18 cellular contexts compared by ENCODE assay signal in the genomic region with DNA sequence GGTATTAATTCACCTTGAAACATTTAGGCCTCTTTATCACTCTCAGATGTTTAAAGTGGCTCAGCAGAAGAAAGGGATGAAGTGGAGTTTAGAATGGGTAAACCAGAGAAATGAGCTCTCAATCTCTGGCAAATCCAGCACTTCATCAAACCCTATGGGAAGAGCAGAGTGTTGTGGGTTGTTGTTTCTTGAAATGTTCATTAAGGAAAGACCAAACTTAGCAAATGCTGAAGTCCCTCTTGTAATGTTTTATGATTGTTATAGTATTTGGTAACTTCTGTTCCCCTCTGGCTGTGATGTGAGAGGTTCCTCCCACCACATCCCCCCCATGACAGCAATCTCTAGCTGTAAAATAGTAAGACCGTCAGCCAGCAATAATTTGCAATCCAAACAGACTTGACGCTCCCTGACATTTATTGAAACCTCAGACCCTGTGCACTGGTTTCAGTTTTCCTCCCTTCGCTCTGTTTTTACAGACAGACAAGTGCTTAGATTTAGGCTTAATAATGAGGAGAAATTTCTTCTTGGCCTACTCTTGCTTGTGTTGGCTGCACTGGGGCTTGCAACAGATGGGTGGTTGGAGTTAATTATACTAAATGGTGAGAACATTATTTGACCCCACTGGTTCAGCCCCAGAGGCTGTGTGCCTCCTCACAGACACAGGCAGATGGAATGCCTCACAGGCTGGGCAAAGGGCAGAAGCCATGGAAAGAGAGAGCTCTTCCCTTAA.
DNase-seq lines count a peak whose midpoint lies in the region; ATAC-seq and TF ChIP-seq lines count a peak whose summit lies in the region.
"Had no signal": no experiment of that assay in that cellular context is flagged by ENCODE, and none has a peak within 500 bp of the region (broad histone marks: within the 10 kb centered on the region; RNA-seq: fewer than 3 reads in every experiment).

No MANE protein-coding gene starts in this region.

- no peaks in the 10 kb centered on the region for H3K36me3 ChIP-seq in mucosa of descending colon (ENCODE audit: low read depth)
- no peaks in the 10 kb centered on the region for H3K36me3 ChIP-seq in ascending aorta
- H3K36me3 ChIP-seq: gastroesophageal sphincter, HAP-1, neural progenitor cell, spleen, suprapubic skin, vagina had no signal

- intact Hi-C loops in mucosa of descending colon (cut with DNase I, micrococcal nuclease), result no loop called here
- intact Hi-C loops in ascending aorta (cut with DNase I), result no loop called here

- H3K4me1 ChIP-seq in mucosa of descending colon (ENCODE audit: low read depth) (no peaks in the 10 kb centered on the region), ascending aorta (no peaks in the 10 kb centered on the region)
- H3K4me1 ChIP-seq: gastroesophageal sphincter, HAP-1, neural progenitor cell, spleen, suprapubic skin, vagina had no signal

- H3K27ac ChIP-seq in ascending aorta, result no peak overlapping the region
- H3K27ac ChIP-seq: dorsolateral prefrontal cortex, gastroesophageal sphincter, neural progenitor cell, spleen, suprapubic skin, vagina had no signal

- TF ChIP-seq CTCF in mucosa of descending colon (IDR thresholded peaks at IDR 0.05) (no peak), ascending aorta (IDR thresholded peaks at IDR 0.05) (no peak)

- H3K9me3 ChIP-seq in mucosa of descending colon (no peaks in the 10 kb centered on the region), ascending aorta (no peaks in the 10 kb centered on the region)
- H3K9me3 ChIP-seq: gastroesophageal sphincter, HAP-1, spleen, suprapubic skin, vagina had no signal

- no peak overlapping the region for H3K4me3 ChIP-seq in mucosa of descending colon
- H3K4me3 ChIP-seq in ascending aorta, result no peak overlapping the region
- H3K4me3 ChIP-seq: dorsolateral prefrontal cortex, gastroesophageal sphincter, HAP-1, neural progenitor cell, spleen, suprapubic skin, vagina had no signal

- ATAC-seq in mucosa of descending colon, result peak; percentile 53
- ATAC-seq: gastroesophageal sphincter had no signal

- DNase-seq in Daoy (ENCODE audit: low read depth) (peak; percentile 36), NCI-H1436 treated with DMSO at 0.1 percent for 48 hours (lab: John Stamatoyannopoulos, UW) (peak; percentile 28), NCI-H526 (lab: John Stamatoyannopoulos, UW) (peak; percentile 70 to 72), mucosa of descending colon (no peak), ascending aorta (ENCODE audit: low spot score in 2 of 2) (no peak), SK-N-DZ (ENCODE audit: low spot score) (no peak), cerebellum (ENCODE audit: low spot score) (no peak)
- no peak for DNase-seq in stimulated activated CD4-positive, alpha-beta T cell treated with anti-CD3 and anti-CD28 coated beads, Interleukin-4, amount 100 ng/mL, for 1 hour
- DNase-seq: DMS153, dorsolateral prefrontal cortex, erythroblast, spleen, SW 1271 had no signal

- no peaks in the 10 kb centered on the region for H3K27me3 ChIP-seq in ascending aorta
- H3K27me3 ChIP-seq: gastroesophageal sphincter, neural progenitor cell, spleen, suprapubic skin, vagina had no signal

Comparison
In these comparisons a context has a peak if more than half of its experiments do, and no peak if none do; other contexts are left out.
1. DNase-seq: peak in Daoy (single experiment), NCI-H1436 treated with DMSO at 0.1 percent for 48 hours (single experiment) and NCI-H526 (2 of 2); none in mucosa of descending colon (0 of 3), stimulated activated CD4-positive, alpha-beta T cell treated with anti-CD3 and anti-CD28 coated beads, Interleukin-4, amount 100 ng/mL, for 1 hour (single experiment), ascending aorta (0 of 2), SK-N-DZ (single experiment) and cerebellum (single experiment).